12 cellular contexts compared by ENCODE assay signal in genomic region chr3:116886202-116886893, GRCh38.
DNase-seq lines count a peak whose midpoint lies in the region; ATAC-seq lines count a peak whose summit lies in the region.
"Had no signal": no experiment of that assay in that cellular context is flagged by ENCODE, and none has a peak within 500 bp of the region (broad histone marks: within the 10 kb centered on the region; RNA-seq: fewer than 3 reads in every experiment).

No MANE protein-coding gene starts in this region.

- peak; percentile 96 for ATAC-seq in GM18502 (IDR thresholded peaks at IDR 0.05; ENCODE audit: poor library complexity, unreplicated experiment)
- ATAC-seq in GM21381 (IDR thresholded peaks at IDR 0.05; ENCODE audit: unreplicated experiment) = peak; percentile 96
- peak; percentile 92 for ATAC-seq in HG03060 (IDR thresholded peaks at IDR 0.05; ENCODE audit: low read depth, unreplicated experiment)

- DNase-seq in NOMO-1 treated with dmso at 0.1 percent for 144 hours (lab: John Stamatoyannopoulos, UW; ENCODE audit: unreplicated experiment) (peak; percentile 31), NCI-H446 treated with DMSO at 0.1 percent for 48 hours (lab: John Stamatoyannopoulos, UW) (no peak), OCI-M2 (lab: John Stamatoyannopoulos, UW; ENCODE audit: unreplicated experiment) (no peak), EL (no peak)
- DNase-seq in effector CD4-positive, alpha-beta T cell = no peak
- DNase-seq: activated effector memory CD4-positive, alpha-beta T cell treated with Interleukin-2 at 50 U/mL for 16 hours; GOT3; OCI-M1; sigmoid colon had no signal
